ENCODE assay signal across 8 cellular contexts in the genomic region with DNA sequence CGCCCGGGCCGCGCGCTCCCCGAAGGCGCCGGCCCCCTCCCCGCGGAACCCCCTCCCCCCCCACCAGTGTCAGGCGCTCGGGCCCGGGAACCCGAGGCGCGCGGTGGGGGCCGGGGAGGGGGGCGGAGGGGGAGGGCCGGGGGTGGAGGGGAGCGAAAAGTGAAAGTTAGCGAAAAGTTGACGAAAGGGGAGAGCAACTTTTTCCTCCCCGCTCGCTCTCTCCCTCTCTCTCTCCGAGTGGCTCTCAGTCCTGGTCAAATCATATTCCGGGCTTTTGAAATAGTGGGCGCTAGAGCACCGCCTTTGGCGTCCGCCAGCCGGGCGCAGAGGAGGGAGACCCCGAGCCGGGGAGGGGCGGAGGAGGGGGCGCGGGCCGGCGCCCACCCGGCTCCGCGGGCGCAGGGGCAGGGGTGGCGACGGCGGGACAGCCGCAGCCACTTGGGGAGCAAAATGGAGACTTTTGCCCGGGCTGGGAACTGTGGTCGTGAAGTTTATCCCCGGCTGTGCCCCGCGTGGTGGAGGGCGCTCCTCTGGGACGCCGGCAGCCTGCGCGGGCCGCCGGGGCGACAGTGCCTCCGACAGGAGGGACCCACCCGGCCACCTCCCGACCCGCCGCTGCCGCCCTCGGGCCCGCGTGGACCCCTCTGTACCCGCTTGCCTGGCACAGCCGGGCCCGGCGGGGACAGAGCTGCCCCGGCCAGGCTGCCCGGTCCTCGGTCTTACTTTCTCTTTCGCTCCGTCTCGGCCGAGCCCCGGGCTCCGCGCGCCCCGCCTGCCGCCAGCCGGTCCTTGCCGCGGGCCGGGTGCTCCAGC. TPM values are rescaled to one million over a fixed set of nuclear protein-coding genes. Genes with fewer than 3 reads are reported as not detected.
A peak's percentile ranks its signal among the peaks of the same experiment; 100 is the strongest.
DNase-seq lines count a peak whose midpoint lies in the region.

No MANE protein-coding gene starts in this region.

- H3K36me3 Mint-ChIP-seq in T-helper 2 cell treated with Interferon-gamma antibody and Interleukin-4, amounts not matched to agents 5 μg/mL and 100 μg/mL, for 36 hours (ENCODE audit: low read depth) = no peaks in the 10 kb centered on the region

- peaks cover 2% of the 10 kb centered on the region for H3K9me3 ChIP-seq in thymus (ENCODE audit: control insufficient read depth)

- no peaks in the 10 kb centered on the region for H3K36me3 ChIP-seq in thymus (ENCODE audit: control insufficient read depth, insufficient read depth)

- H3K27ac ChIP-seq in thymus (ENCODE audit: low read depth) = no peak overlapping the region

- no peaks in the 10 kb centered on the region for H3K4me1 Mint-ChIP-seq in T-helper 2 cell treated with Interferon-gamma antibody and Interleukin-4, amounts not matched to agents 5 μg/mL and 100 μg/mL, for 36 hours (ENCODE audit: low read depth)

- H3K27ac Mint-ChIP-seq in T-helper 2 cell treated with Interferon-gamma antibody and Interleukin-4, amounts not matched to agents 5 μg/mL and 100 μg/mL, for 36 hours = no peak overlapping the region

- under 1% methylated on average over 89 of the region's 91 CpGs for WGBS in thymus

- DNase-seq in ELR (ENCODE audit: low read depth) (peak; percentile 4), NCI-H748 (lab: John Stamatoyannopoulos, UW; ENCODE audit: unreplicated experiment) (peak; percentile 61), ecto neural progenitor cell (ENCODE audit: low spot score) (peak; percentile 84), lung microvascular endothelial cell (ENCODE audit: low read depth in 2 of 2) (peak; percentile 28 to 48), GF-D8 (lab: John Stamatoyannopoulos, UW) (no peak)
- no peak for DNase-seq in T-helper 2 cell treated with Interferon-gamma antibody and Interleukin-4, amounts not matched to agents 5 μg/mL and 100 μg/mL, for 36 hours (ENCODE audit: low spot score)
- DNase-seq in activated CD8-positive, alpha-beta memory T cell treated with anti-CD3 and anti-CD28 coated beads, Interleukin-2, amount 50 U/mL, for 48 hours = no peak

- H3K4me3 ChIP-seq in thymus (ENCODE audit: low read length) = peak overlapping the region; percentile 47

- no peak overlapping the region for H3K4me3 Mint-ChIP-seq in T-helper 2 cell treated with Interferon-gamma antibody and Interleukin-4, amounts not matched to agents 5 μg/mL and 100 μg/mL, for 36 hours

- no peaks in the 10 kb centered on the region for H3K9me3 Mint-ChIP-seq in T-helper 2 cell treated with Interferon-gamma antibody and Interleukin-4, amounts not matched to agents 5 μg/mL and 100 μg/mL, for 36 hours

- peaks cover 29% of the 10 kb centered on the region for H3K27me3 Mint-ChIP-seq in T-helper 2 cell treated with Interferon-gamma antibody and Interleukin-4, amounts not matched to agents 5 μg/mL and 100 μg/mL, for 36 hours (ENCODE audit: low read depth)

- H3K4me1 ChIP-seq in thymus (ENCODE audit: control insufficient read depth, insufficient read depth, low read length) = peaks cover 2% of the 10 kb centered on the region

- peaks cover 87% of the 10 kb centered on the region for H3K27me3 ChIP-seq in thymus (ENCODE audit: control insufficient read depth, insufficient read depth)

RNA-seq across cellular contexts. Expression of gene PRDM16, which starts 0.7 kb away (rescaled TPM):
- total RNA-seq in lung microvascular endothelial cell = 0.22 TPM in 1 of 2 replicates, not detected in the other
- 0.55 TPM for polyA plus RNA-seq in thymus

RNA-seq across cellular contexts. Expression of gene ACTRT2, which starts 48.4 kb away (rescaled TPM):
- total RNA-seq in lung microvascular endothelial cell = not detected in 2 replicates
- polyA plus RNA-seq in thymus = not detected

Comparison
In these comparisons a context has a peak if more than half of its experiments do, and no peak if none do; other contexts are left out.
1. DNase-seq: peak in ELR (single experiment), NCI-H748 (single experiment), ecto neural progenitor cell (single experiment) and lung microvascular endothelial cell (2 of 2); none in GF-D8 (single experiment), T-helper 2 cell treated with Interferon-gamma antibody and Interleukin-4, amounts not matched to agents 5 μg/mL and 100 μg/mL, for 36 hours (single experiment) and activated CD8-positive, alpha-beta memory T cell treated with anti-CD3 and anti-CD28 coated beads, Interleukin-2, amount 50 U/mL, for 48 hours (single experiment).